ENCODE assay signal across 16 cellular contexts in genomic region chr6:17940151-17940791, GRCh38. TPM values are rescaled to one million over a fixed set of nuclear protein-coding genes. Genes with fewer than 3 reads are reported as not detected.
DNase-seq lines count a peak whose midpoint lies in the region; TF ChIP-seq lines count a peak whose summit lies in the region.
"Had no signal": no experiment of that assay in that cellular context is flagged by ENCODE, and none has a peak within 500 bp of the region (broad histone marks: within the 10 kb centered on the region; RNA-seq: fewer than 3 reads in every experiment).

No MANE protein-coding gene starts in this region.

- no peak overlapping the region for H2BK12ac ChIP-seq in H9 (ENCODE audit: insufficient read length, low read depth, low read length)

- no peaks in the 10 kb centered on the region for H3K23me2 ChIP-seq in H9 (ENCODE audit: insufficient read length, low read depth, low read length, poor library complexity, severe bottlenecking)

- no peak overlapping the region for H3K56ac ChIP-seq in H9 (ENCODE audit: insufficient read length, low read depth, low read length)

- TF ChIP-seq POLR2A in testis (IDR thresholded peaks at IDR 0.05) = no peak

- H3K23ac ChIP-seq in H9 (ENCODE audit: insufficient read length, low read depth, low read length) = no peak overlapping the region

- no peak overlapping the region for H2BK5ac ChIP-seq in H9 (ENCODE audit: insufficient read length, low read length)

- H3K27ac Mint-ChIP-seq in H9 (peak overlapping the region in 2 of 3 experiments; percentile 95 to 98; a peak in 6 of 7 replicates), neural progenitor cell (no peak overlapping the region)
- H3K27ac Mint-ChIP-seq in activated naive CD4-positive, alpha-beta T cell treated with anti-CD3 and anti-CD28 coated beads, Interleukin-2, amount 10 ng/mL, durations not matched to agents 7 days and 5 days = no peak overlapping the region
- H3K27ac Mint-ChIP-seq: B cell had no signal

- H3K4me1 Mint-ChIP-seq in H9 = peaks cover 37 to 48% of the 10 kb centered on the region in 2 experiments
- peaks cover 10% of the 10 kb centered on the region for H3K4me1 Mint-ChIP-seq in neural progenitor cell
- no peaks in the 10 kb centered on the region for H3K4me1 Mint-ChIP-seq in activated naive CD4-positive, alpha-beta T cell treated with anti-CD3 and anti-CD28 coated beads, Interleukin-2, amount 10 ng/mL, durations not matched to agents 7 days and 5 days
- H3K4me1 Mint-ChIP-seq: B cell had no signal

- H2AFZ ChIP-seq in H9 (ENCODE audit: low read length) (no peak overlapping the region), hepatocyte (peak overlapping the region; percentile 33), neural progenitor cell (replicated peaks) (peak overlapping the region; percentile 1)
- H2AFZ ChIP-seq: PC-9 had no signal

- no peaks in the 10 kb centered on the region for H3K9me3 Mint-ChIP-seq in H9
- peaks cover 9% of the 10 kb centered on the region for H3K9me3 Mint-ChIP-seq in neural progenitor cell
- no peaks in the 10 kb centered on the region for H3K9me3 Mint-ChIP-seq in activated naive CD4-positive, alpha-beta T cell treated with anti-CD3 and anti-CD28 coated beads, Interleukin-2, amount 10 ng/mL, durations not matched to agents 7 days and 5 days

- no peak overlapping the region for H4K8ac ChIP-seq in H9 (replicated peaks; ENCODE audit: insufficient read length, low read depth, low read length)

- WGBS in H9 (ENCODE audit: extremely low coverage, insufficient read length, low lambda C conversion rate) = no CpG with 5 or more reads among the region's 6 CpGs
- 28% methylated on average over 6 of the region's 6 CpGs for whole genome bisulfite sequencing in hepatocyte (ENCODE audit: low lambda C conversion rate, missing lambda C conversion rate)
- WGBS in testis, 2 donors = 79 to 87% methylated on average over 6 of the region's 6 CpGs

- no peak overlapping the region for H3K4ac ChIP-seq in H9 (ENCODE audit: low read depth, low read length)

- no peaks in the 10 kb centered on the region for H4K20me1 ChIP-seq in H9 (ENCODE audit: control insufficient read depth, insufficient read depth, insufficient read length)
- peaks cover under 1% of the 10 kb centered on the region for H4K20me1 ChIP-seq in hepatocyte (ENCODE audit: insufficient read depth, poor library complexity, severe bottlenecking)
- H4K20me1 ChIP-seq in neural progenitor cell (ENCODE audit: low read depth) = no peaks in the 10 kb centered on the region

- H3K9me3 ChIP-seq in H9 (ENCODE audit: control insufficient read depth, low read depth, low read length) (no peaks in the 10 kb centered on the region), hepatocyte (ENCODE audit: low read depth) (no peaks in the 10 kb centered on the region), neural progenitor cell (ENCODE audit: low read depth) (no peaks in the 10 kb centered on the region), testis (no peaks in the 10 kb centered on the region)
- H3K9me3 ChIP-seq: HAP-1 had no signal

- H3K36me3 Mint-ChIP-seq in H9 (ENCODE audit: insufficient read depth in 1 of 3, low read depth in 3 of 3) (no peaks in the 10 kb centered on the region; a peak in 1 of 7 replicates), neural progenitor cell (peaks cover 8% of the 10 kb centered on the region)
- no peaks in the 10 kb centered on the region for H3K36me3 Mint-ChIP-seq in activated naive CD4-positive, alpha-beta T cell treated with anti-CD3 and anti-CD28 coated beads, Interleukin-2, amount 10 ng/mL, durations not matched to agents 7 days and 5 days

- H3K27ac ChIP-seq in H9 (ENCODE audit: insufficient read length, low read depth, low read length) = no peak overlapping the region
- no peak overlapping the region for H3K27ac ChIP-seq in hepatocyte
- no peak overlapping the region for H3K27ac ChIP-seq in neural progenitor cell
- H3K27ac ChIP-seq in testis = no peak overlapping the region
- H3K27ac ChIP-seq: PC-9 had no signal

- H3K18ac ChIP-seq in H9 (ENCODE audit: insufficient read length, low read depth, low read length) = no peak overlapping the region

- H3K4me1 ChIP-seq in H9 (ENCODE audit: insufficient read depth, low read length) (no peaks in the 10 kb centered on the region; the same call in 1 of the 2 replicates), hepatocyte (ENCODE audit: insufficient read depth) (peaks cover 15% of the 10 kb centered on the region), neural progenitor cell (peaks cover 7% of the 10 kb centered on the region), testis (peaks cover under 1% of the 10 kb centered on the region)
- H3K4me1 ChIP-seq: HAP-1 had no signal

- H3K36me3 ChIP-seq in hepatocyte (replicated peaks; ENCODE audit: insufficient read depth, low read depth) = no peaks in the 10 kb centered on the region
- no peaks in the 10 kb centered on the region for H3K36me3 ChIP-seq in neural progenitor cell
- H3K36me3 ChIP-seq in testis (ENCODE audit: low read depth, missing control alignments) = no peaks in the 10 kb centered on the region
- H3K36me3 ChIP-seq: HAP-1 had no signal

- H4K91ac ChIP-seq in H9 (ENCODE audit: insufficient read length, low read depth, low read length) = no peak overlapping the region

- TF ChIP-seq CTCF in H9 (conservative IDR thresholded peaks at IDR 0.05) (no peak), hepatocyte (IDR thresholded peaks at IDR 0.05; ENCODE audit: poor library complexity) (no peak), neural progenitor cell (IDR thresholded peaks at IDR 0.05) (no peak), testis (IDR thresholded peaks at IDR 0.05) (no peak)

- peaks cover 9% of the 10 kb centered on the region for H3F3A ChIP-seq in neural progenitor cell (ENCODE audit: low read depth)

- no peak overlapping the region for H2BK120ac ChIP-seq in H9 (ENCODE audit: low read depth, low read length, poor library complexity, severe bottlenecking)

- no peak overlapping the region for H3T11ph ChIP-seq in H9 (ENCODE audit: low read length)

- H3K27me3 ChIP-seq in H9 (ENCODE audit: insufficient read depth, low read length) = no peaks in the 10 kb centered on the region
- no peaks in the 10 kb centered on the region for H3K27me3 ChIP-seq in hepatocyte
- no peaks in the 10 kb centered on the region for H3K27me3 ChIP-seq in neural progenitor cell
- no peaks in the 10 kb centered on the region for H3K27me3 ChIP-seq in testis

- no peak overlapping the region for H2AK5ac ChIP-seq in H9 (ENCODE audit: insufficient read length, low read length)

- no peak overlapping the region for H2BK20ac ChIP-seq in H9 (ENCODE audit: low read depth, low read length, poor library complexity, severe bottlenecking)

- H3K79me1 ChIP-seq in H9 (ENCODE audit: insufficient read depth, low read depth, low read length, poor library complexity, severe bottlenecking) = peaks cover 3% of the 10 kb centered on the region

- no peak overlapping the region for H3K14ac ChIP-seq in H9 (ENCODE audit: insufficient read depth, low read length)

- H3K4me3 ChIP-seq in hepatocyte (no peak overlapping the region), neural progenitor cell (peak overlapping the region; percentile 36), testis (no peak overlapping the region)
- H3K4me3 ChIP-seq: HAP-1, PC-9 had no signal

- H3K9ac ChIP-seq in H9 (ENCODE audit: extremely low read depth, insufficient read length, low read length) = no peak overlapping the region
- H3K9ac ChIP-seq in neural progenitor cell = peak overlapping the region; percentile 52

- no peaks in the 10 kb centered on the region for H3K9me2 ChIP-seq in hepatocyte (replicated peaks; ENCODE audit: insufficient read depth)

- CTCF ChIA-PET in activated naive CD4-positive, alpha-beta T cell treated with anti-CD3 and anti-CD28 coated beads, Interleukin-2, amount 10 ng/mL, durations not matched to agents 7 days and 5 days (lab: Charles Lee) = no interaction called here

- H3K4me3 Mint-ChIP-seq in H9 (peak overlapping the region; percentile 59 to 86), neural progenitor cell (no peak overlapping the region)
- no peak overlapping the region for H3K4me3 Mint-ChIP-seq in activated naive CD4-positive, alpha-beta T cell treated with anti-CD3 and anti-CD28 coated beads, Interleukin-2, amount 10 ng/mL, durations not matched to agents 7 days and 5 days
- H3K4me3 Mint-ChIP-seq: B cell had no signal

- intact Hi-C loops in testis (cut with DNase I; ENCODE audit: low total_unique reads) = no loop called here

- no peak overlapping the region for H4K5ac ChIP-seq in H9 (ENCODE audit: insufficient read length, low read depth, low read length)

- H3K79me2 ChIP-seq in H9 (ENCODE audit: insufficient read depth, low read length) = peaks cover 4% of the 10 kb centered on the region; the same call in 1 of the 2 replicates
- H3K79me2 ChIP-seq in hepatocyte = peaks cover 67% of the 10 kb centered on the region
- peaks cover 37% of the 10 kb centered on the region for H3K79me2 ChIP-seq in neural progenitor cell (ENCODE audit: low read depth)

- no peak overlapping the region for H2BK15ac ChIP-seq in H9 (ENCODE audit: low read depth, low read length)

- H3K27me3 Mint-ChIP-seq in H9 (ENCODE audit: low read depth) (no peaks in the 10 kb centered on the region; the same call in 1 of the 2 replicates), neural progenitor cell (ENCODE audit: insufficient read depth, low read depth) (no peaks in the 10 kb centered on the region)
- H3K27me3 Mint-ChIP-seq in activated naive CD4-positive, alpha-beta T cell treated with anti-CD3 and anti-CD28 coated beads, Interleukin-2, amount 10 ng/mL, durations not matched to agents 7 days and 5 days = peaks cover 6% of the 10 kb centered on the region
- H3K27me3 Mint-ChIP-seq: B cell had no signal

- no peak for DNase-seq in H9
- DNase-seq in NCI-H526 treated with DMSO at 0.1 percent for 48 hours (lab: John Stamatoyannopoulos, UW) = peak; percentile 57
- DNase-seq in hepatocyte (ENCODE audit: low spot score) = no peak
- peak; percentile 44 for DNase-seq in neural progenitor cell (ENCODE audit: low spot score)
- DNase-seq in KG1 (lab: John Stamatoyannopoulos, UW) = no peak
- DNase-seq in OCI-M2 (lab: John Stamatoyannopoulos, UW; ENCODE audit: unreplicated experiment) = no peak
- DNase-seq in testis = no peak
- DNase-seq in activated naive CD4-positive, alpha-beta T cell treated with anti-CD3 and anti-CD28 coated beads, Interleukin-2, amount 10 ng/mL, durations not matched to agents 7 days and 5 days = no peak
- DNase-seq: EL; NCI-H1436; NCI-H2029 treated with DMSO at 0.1 percent for 48 hours; NCI-H524 treated with DMSO at 0.1 percent for 48 hours; NK-92 treated with Interleukin-12 subunit alpha and Interleukin-12 subunit beta, amount 100 ng/mL, for 24 hours; PC-9 had no signal

- H3K4me2 ChIP-seq in H9 (ENCODE audit: insufficient read depth, insufficient read length, low read length) (peak overlapping the region; percentile 92), hepatocyte (peak overlapping the region; percentile 69), neural progenitor cell (peak overlapping the region; percentile 71)
- H3K4me2 ChIP-seq: PC-9 had no signal

RNA-seq across cellular contexts. Expression of gene KIF13A, which starts 47.2 kb away (rescaled TPM):
- 38.2 and 43.1 TPM in 2 replicates for total RNA-seq in H9 (2021)
- total RNA-seq in hepatocyte = 27.9 TPM in 2 replicates
- polyA plus RNA-seq in hepatocyte = 13.0 and 16.2 TPM in 2 replicates
- 26.0 and 29.0 TPM in 2 replicates for total RNA-seq in neural progenitor cell (ENCODE audit: low replicate concordance)
- total RNA-seq in testis = 10 to 100 TPM; 27.7 to 28.7 TPM
- 20.8 TPM for polyA plus RNA-seq in testis (ENCODE audit: insufficient read depth, low read depth, low replicate concordance)

Comparison
In these comparisons a context has a peak if more than half of its experiments do, and no peak if none do; other contexts are left out.
1. DNase-seq: peak in NCI-H526 treated with DMSO at 0.1 percent for 48 hours (single experiment) and neural progenitor cell (single experiment); none in H9 (single experiment), hepatocyte (single experiment), KG1 (single experiment), OCI-M2 (single experiment), testis (single experiment) and activated naive CD4-positive, alpha-beta T cell treated with anti-CD3 and anti-CD28 coated beads, Interleukin-2, amount 10 ng/mL, durations not matched to agents 7 days and 5 days (single experiment).
2. H3K27ac Mint-ChIP-seq: peak in H9 (2 of 3); none in neural progenitor cell (single experiment) and activated naive CD4-positive, alpha-beta T cell treated with anti-CD3 and anti-CD28 coated beads, Interleukin-2, amount 10 ng/mL, durations not matched to agents 7 days and 5 days (single experiment).
3. H3K4me3 Mint-ChIP-seq: peak in H9 (2 of 2); none in neural progenitor cell (single experiment) and activated naive CD4-positive, alpha-beta T cell treated with anti-CD3 and anti-CD28 coated beads, Interleukin-2, amount 10 ng/mL, durations not matched to agents 7 days and 5 days (single experiment).
4. Peak in every context shown above with its lines, with median percentiles within 50 percentile points of each other: H3K4me2 ChIP-seq.